Comparison of ENCODE assay signal across 9 cellular contexts in genomic region chr1:30757196-30757949, GRCh38. TPM values are rescaled to one million over a fixed set of nuclear protein-coding genes. Genes with fewer than 3 reads are reported as not detected.
DNase-seq lines count a peak whose midpoint lies in the region; ATAC-seq, FAIRE-seq and TF ChIP-seq lines count a peak whose summit lies in the region.
"Had no signal": no experiment of that assay in that cellular context is flagged by ENCODE, and none has a peak within 500 bp of the region (broad histone marks: within the 10 kb centered on the region; RNA-seq: fewer than 3 reads in every experiment).

Gene LAPTM5 (minus strand): TSS chr1:30757774. CDS start chr1:30757745, 29 bp downstream.

- WGBS in prostate gland: 69% methylated on average over 25 of the region's 25 CpGs

- TF ChIP-seq POLR2A in prostate gland (IDR thresholded peaks at IDR 0.05): peak; percentile 23

- H3K4me3 ChIP-seq in prostate gland: peak within 1 kb of the TSS; percentile 4 to 10

- no peaks in the 10 kb centered on the region for H3K4me1 ChIP-seq in prostate gland (replicated peaks)

- intact Hi-C loops in prostate gland (cut with DNase I): no loop called here

- FAIRE-seq in GM19239 (lab: Jason Lieb, UNC): no peak
- FAIRE-seq: colon had no signal

- no peaks in the 10 kb centered on the region for H3K36me3 ChIP-seq in prostate gland

- ATAC-seq in GM18868 (IDR thresholded peaks at IDR 0.05; ENCODE audit: unreplicated experiment): no peak

- peak; percentile 39 for DNase-seq in stimulated activated CD4-positive, alpha-beta T cell treated with anti-CD3 and anti-CD28 coated beads, Interleukin-12 subunit alpha, Interleukin-12 subunit beta, amount 100 ng/mL, for 4 hours
- DNase-seq in stimulated activated CD4-positive, alpha-beta T cell treated with anti-CD3 and anti-CD28 coated beads, Interleukin-2, amount 100 ng/mL, for 48 hours: no peak
- peak; percentile 76 to 77 for DNase-seq in activated T-cell treated with anti-CD3 and anti-CD28 coated beads, Interleukin-2, amount 50 U/mL, for 48 hours
- peak; percentile 76 for DNase-seq in fibroblast of peridontal ligament (ENCODE audit: extremely low read depth)
- DNase-seq in prostate gland (ENCODE audit: low spot score): no peak
- DNase-seq in GM19239 (ENCODE audit: insufficient read length, low spot score): no peak
- DNase-seq in SW 1271 (lab: John Stamatoyannopoulos, UW): no peak

- TF ChIP-seq CTCF in prostate gland (IDR thresholded peaks at IDR 0.05): no peak

- H3K27ac ChIP-seq in prostate gland: peak within 1 kb of the TSS; percentile 17 to 18

- H3K9me3 ChIP-seq in prostate gland: no peaks in the 10 kb centered on the region

- no peaks in the 10 kb centered on the region for H3K27me3 ChIP-seq in prostate gland (replicated peaks; ENCODE audit: insufficient read depth)

RNA-seq across cellular contexts. Expression of gene LAPTM5, which starts in this region (rescaled TPM):
- total RNA-seq in prostate gland: 10 to 100 TPM; 14.9 to 39.1 TPM

Comparison
In these comparisons a context has a peak if more than half of its experiments do, and no peak if none do; other contexts are left out.
1. DNase-seq: peak in stimulated activated CD4-positive, alpha-beta T cell treated with anti-CD3 and anti-CD28 coated beads, Interleukin-12 subunit alpha, Interleukin-12 subunit beta, amount 100 ng/mL, for 4 hours (single experiment), activated T-cell treated with anti-CD3 and anti-CD28 coated beads, Interleukin-2, amount 50 U/mL, for 48 hours (2 of 2) and fibroblast of peridontal ligament (single experiment); none in stimulated activated CD4-positive, alpha-beta T cell treated with anti-CD3 and anti-CD28 coated beads, Interleukin-2, amount 100 ng/mL, for 48 hours (0 of 2), prostate gland (single experiment), GM19239 (single experiment) and SW 1271 (0 of 2).